ENCODE assay signal across 34 cellular contexts in genomic region chr11:36689442-36689841, GRCh38.
DNase-seq lines count a peak whose midpoint lies in the region; ATAC-seq, FAIRE-seq and TF ChIP-seq lines count a peak whose summit lies in the region.
"Had no signal": no experiment of that assay in that cellular context is flagged by ENCODE, and none has a peak within 500 bp of the region (broad histone marks: within the 10 kb centered on the region; RNA-seq: fewer than 3 reads in every experiment).

No MANE protein-coding gene starts in this region.

- no peaks in the 10 kb centered on the region for H3K9me2 ChIP-seq in OCI-LY1 (ENCODE audit: low read depth, low read length)

- no peaks in the 10 kb centered on the region for H3K9me1 ChIP-seq in K562 (ENCODE audit: control insufficient read depth, insufficient read depth, low read length)

- 2% methylated on average over 4 of the region's 4 CpGs for WGBS in K562 (ENCODE audit: insufficient coverage, low coverage, missing lambda C conversion rate)
- WGBS in body of pancreas, 2 donors = 75 to 77% methylated on average over 4 of the region's 4 CpGs
- 90% methylated on average over 4 of the region's 4 CpGs for WGBS in prostate gland

- TF ChIP-seq EP300 in K562 (IDR thresholded peaks at IDR 0.05; ENCODE audit: low read length) = no peak

- H3K79me2 ChIP-seq in DND-41 (ENCODE audit: insufficient read depth, low read length) (peaks cover 30% of the 10 kb centered on the region), OCI-LY1 (ENCODE audit: insufficient read depth, low read length) (no peaks in the 10 kb centered on the region), K562 (ENCODE audit: control insufficient read depth, insufficient read depth, low read length) (no peaks in the 10 kb centered on the region)

- CTCF ChIA-PET in HEK293 (lab: Yijun Ruan, JAX) = interaction anchor here (0.6 to 6.5 kb wide), 4 partner anchors 15 to 126 kb away, joined by 4 to 48 read pairs (median 6); no protein-coding TSS in a partner anchor
- CTCF ChIA-PET in K562 (lab: Yijun Ruan, JAX; ENCODE audit: low intra/inter-chr PET ratio) = no interaction called here

- H4K20me1 ChIP-seq in DND-41 (ENCODE audit: insufficient read depth, low read length) (no peaks in the 10 kb centered on the region), OCI-LY1 (ENCODE audit: insufficient read depth, low read length) (no peaks in the 10 kb centered on the region), K562 (replicated peaks; ENCODE audit: control insufficient read depth, insufficient read depth, low read length) (no peaks in the 10 kb centered on the region)
- H4K20me1 ChIP-seq: BLaER1; BLaER1 treated with 17β-estradiol and CSF1 and Interleukin-3, amounts not matched to agents 10 nM and 100 nM had no signal

- H3K27ac ChIP-seq in DND-41 (ENCODE audit: low read length) = peak overlapping the region; percentile 97
- no peak overlapping the region for H3K27ac ChIP-seq in HEK293 (ENCODE audit: extremely low read depth, low read depth, low read length)
- peak overlapping the region; percentile 48 for H3K27ac ChIP-seq in OCI-LY1 (ENCODE audit: low read depth, low read length, poor library complexity, severe bottlenecking)
- H3K27ac ChIP-seq in K562 (ENCODE audit: extremely low read depth, low read depth, low read length) = no peak overlapping the region
- H3K27ac ChIP-seq in body of pancreas = no peak overlapping the region
- no peak overlapping the region for H3K27ac ChIP-seq in prostate gland
- H3K27ac ChIP-seq: 22Rv1; A549; BLaER1; BLaER1 treated with 17β-estradiol and CSF1 and Interleukin-3, amounts not matched to agents 10 nM and 100 nM; C4-2B had no signal

- no peaks in the 10 kb centered on the region for H3K36me3 ChIP-seq in DND-41 (ENCODE audit: insufficient read depth, low read length)
- H3K36me3 ChIP-seq in HEK293 (ENCODE audit: control insufficient read depth in 2 of 2, insufficient read depth in 1 of 2, low read length in 2 of 2) = no peaks in the 10 kb centered on the region
- no peaks in the 10 kb centered on the region for H3K36me3 ChIP-seq in OCI-LY1 (ENCODE audit: insufficient read depth, low read length)
- no peaks in the 10 kb centered on the region for H3K36me3 ChIP-seq in K562 (ENCODE audit: control insufficient read depth, insufficient read depth, low read length)
- H3K36me3 ChIP-seq in body of pancreas (replicated peaks in 1 of 2; ENCODE audit: insufficient read depth in 1 of 2, low read depth in 2 of 2) = no peaks in the 10 kb centered on the region
- no peaks in the 10 kb centered on the region for H3K36me3 ChIP-seq in prostate gland
- H3K36me3 ChIP-seq: BE2C; BLaER1; BLaER1 treated with 17β-estradiol and CSF1 and Interleukin-3, amounts not matched to agents 10 nM and 100 nM had no signal

- in situ Hi-C loops in K562 (cut with MboI) = no loop called here

- no peaks in the 10 kb centered on the region for H3F3A ChIP-seq in OCI-LY1 (ENCODE audit: insufficient read depth, low read length)

- H3K27me3 ChIP-seq in DND-41 (ENCODE audit: insufficient read depth, low read length, poor library complexity) = no peaks in the 10 kb centered on the region
- no peaks in the 10 kb centered on the region for H3K27me3 ChIP-seq in OCI-LY1 (ENCODE audit: insufficient read depth, low read length)
- H3K27me3 ChIP-seq in K562 (ENCODE audit: control insufficient read depth in 2 of 2, insufficient read depth in 2 of 2, low read length in 2 of 2) = peaks cover 0 to 8% of the 10 kb centered on the region in 2 experiments; a peak in 3 of 5 replicates
- no peaks in the 10 kb centered on the region for H3K27me3 ChIP-seq in body of pancreas
- no peaks in the 10 kb centered on the region for H3K27me3 ChIP-seq in prostate gland (replicated peaks; ENCODE audit: insufficient read depth)
- H3K27me3 ChIP-seq: BE2C; BLaER1; BLaER1 treated with 17β-estradiol and CSF1 and Interleukin-3, amounts not matched to agents 10 nM and 100 nM had no signal

- ATAC-seq in DND-41 (ENCODE audit: insufficient read depth, low read depth) (no peak), K562 (no peak), body of pancreas (no peak), GM18868 (IDR thresholded peaks at IDR 0.05; ENCODE audit: unreplicated experiment) (no peak)
- ATAC-seq: A549; CD8-positive, alpha-beta T cell had no signal

- H3K4me2 ChIP-seq in DND-41 (ENCODE audit: insufficient read depth, low read length) (no peak overlapping the region; the same call in 1 of the 2 replicates), OCI-LY1 (ENCODE audit: low read length) (no peak overlapping the region), K562 (ENCODE audit: insufficient read depth, low read length) (no peak overlapping the region)
- H3K4me2 ChIP-seq: A549; BLaER1; BLaER1 treated with 17β-estradiol and CSF1 and Interleukin-3, amounts not matched to agents 10 nM and 100 nM had no signal

- peaks cover 100% of the 10 kb centered on the region for H3K4me1 ChIP-seq in DND-41 (ENCODE audit: insufficient read depth, low read length)
- H3K4me1 ChIP-seq in HEK293 (ENCODE audit: control insufficient read depth, insufficient read depth, low read length) = no peaks in the 10 kb centered on the region
- H3K4me1 ChIP-seq in OCI-LY1 (ENCODE audit: insufficient read depth, low read length, severe bottlenecking) = peaks cover 68% of the 10 kb centered on the region
- no peaks in the 10 kb centered on the region for H3K4me1 ChIP-seq in K562 (replicated peaks in 1 of 2; ENCODE audit: control insufficient read depth in 2 of 2, insufficient read depth in 2 of 2, low read length in 2 of 2)
- peaks cover 12% of the 10 kb centered on the region for H3K4me1 ChIP-seq in body of pancreas
- no peaks in the 10 kb centered on the region for H3K4me1 ChIP-seq in prostate gland (replicated peaks)
- H3K4me1 ChIP-seq: A549, BE2C, BLaER1, Caco-2 had no signal

- no TSS peak for BruUV-seq in K562 (replicated peaks; lab: Mats Ljungman, UMichigan)

- H3K4me3 ChIP-seq in DND-41 (ENCODE audit: low read depth in 1 of 2, low read length in 2 of 2) (no peak overlapping the region), HEK293 (ENCODE audit: low read depth, low read length) (no peak overlapping the region), OCI-LY1 (ENCODE audit: low read depth, low read length, poor library complexity, severe bottlenecking) (no peak overlapping the region), K562 (no peak overlapping the region), body of pancreas (no peak overlapping the region), prostate gland (no peak overlapping the region)
- H3K4me3 ChIP-seq: A549; BLaER1; BLaER1 treated with 17β-estradiol and CSF1 and Interleukin-3, amounts not matched to agents 10 nM and 100 nM had no signal

- POLR2A ChIA-PET in HEK293 (lab: Yijun Ruan, JAX) = no interaction called here
- POLR2A ChIA-PET in K562 (lab: Yijun Ruan, JAX) = no interaction called here

- H3K9me3 ChIP-seq in DND-41 (ENCODE audit: insufficient read depth, low read length, severe bottlenecking) (no peaks in the 10 kb centered on the region), HEK293 (ENCODE audit: control insufficient read depth, insufficient read depth, low read depth, low read length) (no peaks in the 10 kb centered on the region), OCI-LY1 (ENCODE audit: low read length) (no peaks in the 10 kb centered on the region), K562 (replicated peaks; ENCODE audit: control insufficient read depth, insufficient read depth, low read depth, low read length) (no peaks in the 10 kb centered on the region), body of pancreas (no peaks in the 10 kb centered on the region), prostate gland (no peaks in the 10 kb centered on the region)
- H3K9me3 ChIP-seq: A549; BE2C; BLaER1; BLaER1 treated with 17β-estradiol and CSF1 and Interleukin-3, amounts not matched to agents 10 nM and 100 nM; Caco-2 had no signal

- no peak for DNase-seq in DND-41
- DNase-seq in K562 (ENCODE audit: extremely low read depth in 1 of 4, low spot score in 3 of 4) = no peak
- no peak for DNase-seq in body of pancreas
- DNase-seq in D341Med (ENCODE audit: low spot score) = no peak
- no peak for DNase-seq in prostate gland (ENCODE audit: low spot score)
- DNase-seq: 8988T; ACHN; AML-193; BE2C; C1 segment of cervical spinal cord; Caco-2; Calu3; CD4-positive, alpha-beta memory T cell; CD4-positive, alpha-beta T cell; CD4-positive, CD25-positive, alpha-beta regulatory T cell; CD8-positive, alpha-beta memory T cell; CD8-positive, alpha-beta T cell; COR-L47; DMS 273 treated with DMSO at 0.1 percent for 48 hours; DMS153; DMS53; DMS79; DMS79 treated with DMSO at 0.1 percent for 48 hours; EL had no signal

- no peak for TF ChIP-seq POLR2A in K562 (conservative IDR thresholded peaks at IDR 0.05)
- TF ChIP-seq POLR2A in body of pancreas (IDR thresholded peaks at IDR 0.05) = no peak
- no peak for TF ChIP-seq POLR2A in prostate gland (IDR thresholded peaks at IDR 0.05)

- no peak overlapping the region for H2AFZ ChIP-seq in DND-41 (ENCODE audit: low read depth, low read length)
- no peak overlapping the region for H2AFZ ChIP-seq in OCI-LY1 (ENCODE audit: low read length)
- H2AFZ ChIP-seq in K562 (ENCODE audit: low read depth, low read length) = no peak overlapping the region

- TF ChIP-seq CTCF in DND-41 (IDR thresholded peaks at IDR 0.05; ENCODE audit: borderline replicate concordance, extremely low read depth, low read length, poor library complexity, severe bottlenecking) (no peak), HEK293 (tag by site-specific recombination; IDR thresholded peaks at IDR 0.05) (no peak), OCI-LY1 (IDR thresholded peaks at IDR 0.05; ENCODE audit: low read length) (no peak), K562 (IDR thresholded peaks at IDR 0.05 in 2 of 3, conservative IDR thresholded peaks at IDR 0.05 in 1 of 3; ENCODE audit: insufficient read depth in 2 of 3, low read depth in 1 of 3, low read length in 3 of 3) (no peak), body of pancreas (IDR thresholded peaks at IDR 0.05) (no peak), prostate gland (IDR thresholded peaks at IDR 0.05) (no peak)

- intact Hi-C loops in K562 (cut with micrococcal nuclease) (no loop called here), body of pancreas (cut with DNase I) (no loop called here), prostate gland (cut with DNase I) (no loop called here)

- H3K9ac ChIP-seq in DND-41 (ENCODE audit: low read depth, low read length) (peak overlapping the region; percentile 44), OCI-LY1 (ENCODE audit: low read length) (no peak overlapping the region), K562 (ENCODE audit: insufficient read depth in 1 of 2, low read depth in 2 of 2, low read length in 2 of 2) (no peak overlapping the region)
- H3K9ac ChIP-seq: BLaER1; BLaER1 treated with 17β-estradiol and CSF1 and Interleukin-3, amounts not matched to agents 10 nM and 100 nM had no signal

- no peak for FAIRE-seq in K562 (lab: Jason Lieb, UNC)
- FAIRE-seq: A204.1, A549, D721Med had no signal

- no peak for TF ChIP-seq RAD21 in K562 (CRISPR knock-in tag; conservative IDR thresholded peaks at IDR 0.05 in 1 of 2, IDR thresholded peaks at IDR 0.05 in 1 of 2)

TF ChIP-seq in K562, 482 proteins besides CTCF, POLR2A, EP300 and RAD21:
- no peak for TF ChIP-seq YY1 (IDR thresholded peaks at IDR 0.05; ENCODE audit: borderline replicate concordance in 1 of 3, control insufficient read depth in 1 of 3, extremely low read depth in 1 of 3, insufficient read depth in 3 of 3, insufficient read length in 1 of 3, insufficient replicate concordance in 2 of 3, low read depth in 1 of 3, low read length in 2 of 3)
- TF ChIP-seq RBM25 (IDR thresholded peaks at IDR 0.05; ENCODE audit: low read depth, low read length, severe bottlenecking) = peak; percentile 58
- peak; percentile 90 for TF ChIP-seq ZNF239 (CRISPR knock-in tag; IDR thresholded peaks at IDR 0.05)

Comparison
In these comparisons a context has a peak if more than half of its experiments do, and no peak if none do; other contexts are left out.
1. H3K27ac ChIP-seq: peak in DND-41 (single experiment) and OCI-LY1 (single experiment); none in HEK293 (single experiment), K562 (single experiment), body of pancreas (0 of 4) and prostate gland (0 of 2).